1 cellular context compared by ENCODE assay signal in genomic region chr9:104856413-104856941, GRCh38.
TF ChIP-seq lines count a peak whose summit lies in the region.

No MANE protein-coding gene starts in this region.

TF ChIP-seq in HepG2, 621 proteins besides CTCF, POLR2A, EP300 and RAD21 (continued from another document and continues in another):
- TF ChIP-seq ZNF646 (CRISPR knock-in tag; IDR thresholded peaks at IDR 0.05) (peak; percentile 40; the same call in 1 of the 2 replicates), TFDP2 (CRISPR knock-in tag; IDR thresholded peaks at IDR 0.05) (0 out of 2 replicates have a peak, but pooled peaks have one; percentile 27), ZNF512 (CRISPR knock-in tag; IDR thresholded peaks at IDR 0.05) (no peak), ZGPAT (CRISPR knock-in tag; IDR thresholded peaks at IDR 0.05) (peak; percentile 34; the same call in 1 of the 2 replicates), SP5 (CRISPR knock-in tag; IDR thresholded peaks at IDR 0.05; ENCODE audit: borderline replicate concordance, low read depth) (peak; percentile 39; the same call in 1 of the 2 replicates), DPF2 (CRISPR knock-in tag; IDR thresholded peaks at IDR 0.05; ENCODE audit: borderline replicate concordance, low read depth) (0 out of 2 replicates have a peak, but pooled peaks have one; percentile 24), ZNF549 (CRISPR knock-in tag; IDR thresholded peaks at IDR 0.05) (no peak), DRAP1 (CRISPR knock-in tag; IDR thresholded peaks at IDR 0.05) (peak; percentile 18; the same call in 1 of the 2 replicates), STAG1 (CRISPR knock-in tag; IDR thresholded peaks at IDR 0.05) (peak; percentile 10; the same call in 1 of the 2 replicates), FOXO4 (CRISPR knock-in tag; conservative IDR thresholded peaks at IDR 0.05) (no peak), KLF9 (CRISPR knock-in tag; IDR thresholded peaks at IDR 0.05; ENCODE audit: low read depth) (no peak), BRCA1 (CRISPR knock-in tag; IDR thresholded peaks at IDR 0.05) (0 out of 2 replicates have a peak, but pooled peaks have one; percentile 43), TBX3 (IDR thresholded peaks at IDR 0.05; ENCODE audit: borderline replicate concordance) (peak; percentile 96), RCOR2 (CRISPR knock-in tag; IDR thresholded peaks at IDR 0.05) (peak; percentile 75), MED1 (CRISPR knock-in tag; IDR thresholded peaks at IDR 0.05) (peak; percentile 86), HBP1 (CRISPR knock-in tag; IDR thresholded peaks at IDR 0.05; ENCODE audit: low read depth) (peak; percentile 61; the same call in 1 of the 2 replicates), MEIS2 (CRISPR knock-in tag; IDR thresholded peaks at IDR 0.05) (peak; percentile 69; the same call in 1 of the 2 replicates), NFIC (IDR thresholded peaks at IDR 0.05; ENCODE audit: low read length) (peak; percentile 49; the same call in 1 of the 2 replicates), GLI4 (CRISPR knock-in tag; IDR thresholded peaks at IDR 0.05; ENCODE audit: borderline replicate concordance) (no peak), ELF3 (CRISPR knock-in tag; IDR thresholded peaks at IDR 0.05) (peak; percentile 50; the same call in 1 of the 2 replicates), RORA (CRISPR knock-in tag; IDR thresholded peaks at IDR 0.05) (peak; percentile 94; the same call in 1 of the 2 replicates), SMAD3 (CRISPR knock-in tag; IDR thresholded peaks at IDR 0.05) (peak; percentile 40; the same call in 1 of the 2 replicates), KAT8 (CRISPR knock-in tag; IDR thresholded peaks at IDR 0.05) (no peak), RXRA (CRISPR knock-in tag; IDR thresholded peaks at IDR 0.05) (peak; percentile 14; the same call in 1 of the 2 replicates), PRDM10 (CRISPR knock-in tag; IDR thresholded peaks at IDR 0.05; ENCODE audit: low read depth) (no peak), SIX1 (CRISPR knock-in tag; IDR thresholded peaks at IDR 0.05; ENCODE audit: borderline replicate concordance) (peak; percentile 98), CREB1 (IDR thresholded peaks at IDR 0.05) (no peak), CREB1 (CRISPR knock-in tag; IDR thresholded peaks at IDR 0.05) (peak; percentile 66), ARID3A (IDR thresholded peaks at IDR 0.05; ENCODE audit: low read depth, low read length) (peak; percentile 80; the same call in 1 of the 2 replicates), ZNF317 (CRISPR knock-in tag; IDR thresholded peaks at IDR 0.05) (peak; percentile 68; the same call in 1 of the 2 replicates), NR2C2 (CRISPR knock-in tag; IDR thresholded peaks at IDR 0.05; ENCODE audit: borderline replicate concordance) (peak; percentile 29; the same call in 1 of the 2 replicates), HOXA3 (CRISPR knock-in tag; IDR thresholded peaks at IDR 0.05) (peak; percentile 49; the same call in 1 of the 2 replicates), ZNF772 (CRISPR knock-in tag; IDR thresholded peaks at IDR 0.05) (peak; percentile 71; the same call in 1 of the 2 replicates), TFE3 (CRISPR knock-in tag; IDR thresholded peaks at IDR 0.05) (peak; percentile 33), NONO (IDR thresholded peaks at IDR 0.05) (no peak), NONO (CRISPR knock-in tag; conservative IDR thresholded peaks at IDR 0.05) (0 out of 2 replicates have a peak, but pooled peaks have one; percentile 47)
